ENCODE assay signal across 12 cellular contexts in genomic region chr12:104707794-104708558, GRCh38.
"Had no signal": no experiment of that assay in that cellular context is flagged by ENCODE, and none has a peak within 500 bp of the region (broad histone marks: within the 10 kb centered on the region; RNA-seq: fewer than 3 reads in every experiment).

No MANE protein-coding gene starts in this region.

- H3K27ac ChIP-seq: epithelial cell of prostate, gastrocnemius medialis, heart right ventricle, skin epidermis, tibial nerve had no signal

- H3K9me3 ChIP-seq: gastrocnemius medialis, heart right ventricle, tibial nerve had no signal

- H3K4me1 ChIP-seq: gastrocnemius medialis had no signal

- ATAC-seq: activated naive CD8-positive, alpha-beta T cell treated with anti-CD3 and anti-CD28 coated beads, Interleukin-2, amount 50 U/mL, for 24 hours; gastrocnemius medialis; heart right ventricle; left ventricle myocardium superior had no signal

- H3K27me3 ChIP-seq: gastrocnemius medialis, heart right ventricle, tibial nerve had no signal

- H3K27ac Mint-ChIP-seq: activated B cell treated with CpG ODN at 0.5 μM for 24 hours; activated naive CD8-positive, alpha-beta T cell treated with anti-CD3 and anti-CD28 coated beads, Interleukin-2, amount 50 U/mL, for 24 hours; T-helper 1 cell treated with Interleukin-12 subunit alpha and Interleukin-12 subunit beta and Interleukin-4 antibody, amounts not matched to agents 30 μg/mL and 1 μg/mL, for 36 hours had no signal

- H3K4me3 ChIP-seq: gastrocnemius medialis, heart right ventricle, skin epidermis, tibial nerve had no signal

- H3K36me3 ChIP-seq: gastrocnemius medialis, tibial nerve had no signal

- H3K27me3 Mint-ChIP-seq: activated B cell treated with CpG ODN at 0.5 μM for 24 hours; activated naive CD8-positive, alpha-beta T cell treated with anti-CD3 and anti-CD28 coated beads, Interleukin-2, amount 50 U/mL, for 24 hours had no signal

- H3K4me3 Mint-ChIP-seq: activated B cell treated with CpG ODN at 0.5 μM for 24 hours; activated naive CD8-positive, alpha-beta T cell treated with anti-CD3 and anti-CD28 coated beads, Interleukin-2, amount 50 U/mL, for 24 hours; T-helper 1 cell treated with Interleukin-12 subunit alpha and Interleukin-12 subunit beta and Interleukin-4 antibody, amounts not matched to agents 30 μg/mL and 1 μg/mL, for 36 hours had no signal

- DNase-seq: activated B cell treated with CpG ODN at 0.5 μM for 24 hours; activated naive CD8-positive, alpha-beta T cell treated with anti-CD3 and anti-CD28 coated beads, Interleukin-2, amount 50 U/mL, for 24 hours; cortex of kidney; effector memory CD4-positive, alpha-beta T cell; gastrocnemius medialis; heart right ventricle; left ventricle myocardium superior; retina had no signal

- H3K9me3 Mint-ChIP-seq: activated B cell treated with CpG ODN at 0.5 μM for 24 hours; activated naive CD8-positive, alpha-beta T cell treated with anti-CD3 and anti-CD28 coated beads, Interleukin-2, amount 50 U/mL, for 24 hours; T-helper 1 cell treated with Interleukin-12 subunit alpha and Interleukin-12 subunit beta and Interleukin-4 antibody, amounts not matched to agents 30 μg/mL and 1 μg/mL, for 36 hours had no signal
